8 cellular contexts compared by ENCODE assay signal in the genomic region with DNA sequence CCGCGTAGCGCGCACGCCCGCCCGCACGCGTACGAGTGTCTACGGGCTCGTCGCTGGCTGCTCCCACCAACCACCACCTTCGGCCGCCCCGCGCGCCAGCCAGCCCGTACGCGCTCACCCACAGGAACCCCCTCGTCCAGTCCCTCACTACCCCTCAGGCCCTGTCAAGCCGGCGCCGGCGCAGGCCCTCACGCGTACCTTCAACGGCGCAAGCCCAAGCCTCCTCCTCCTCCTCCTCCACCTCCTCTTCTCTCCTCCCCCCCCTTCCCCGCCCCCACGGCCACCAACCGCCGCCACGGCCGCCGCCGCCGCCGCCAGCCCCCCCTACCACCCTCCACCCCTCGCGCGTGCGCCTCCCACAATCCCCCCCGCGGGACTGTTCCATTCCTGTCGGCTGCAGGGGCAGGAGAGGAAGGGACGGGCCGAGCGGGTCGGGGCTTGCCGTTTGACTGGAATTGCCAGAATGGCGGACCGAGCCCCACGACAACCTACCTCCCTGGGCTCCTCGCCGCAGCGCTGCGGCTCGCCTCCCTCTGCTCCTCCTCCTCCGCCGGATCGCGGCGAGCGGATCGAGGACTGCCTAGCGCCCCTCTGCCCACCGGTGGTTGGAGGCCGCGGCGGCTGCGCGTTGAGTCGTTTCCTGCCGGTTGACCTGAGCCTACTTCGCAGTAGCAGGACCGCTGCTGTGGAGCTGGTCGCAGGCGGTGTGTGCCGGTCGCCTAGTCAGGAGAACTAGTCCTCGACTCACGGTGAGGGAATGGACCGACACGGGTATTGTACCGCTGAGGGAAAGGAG. TPM values are rescaled to one million over a fixed set of nuclear protein-coding genes. Genes with fewer than 3 reads are reported as not detected.
DNase-seq lines count a peak whose midpoint lies in the region; ATAC-seq and TF ChIP-seq lines count a peak whose summit lies in the region.

A gene with protein sequence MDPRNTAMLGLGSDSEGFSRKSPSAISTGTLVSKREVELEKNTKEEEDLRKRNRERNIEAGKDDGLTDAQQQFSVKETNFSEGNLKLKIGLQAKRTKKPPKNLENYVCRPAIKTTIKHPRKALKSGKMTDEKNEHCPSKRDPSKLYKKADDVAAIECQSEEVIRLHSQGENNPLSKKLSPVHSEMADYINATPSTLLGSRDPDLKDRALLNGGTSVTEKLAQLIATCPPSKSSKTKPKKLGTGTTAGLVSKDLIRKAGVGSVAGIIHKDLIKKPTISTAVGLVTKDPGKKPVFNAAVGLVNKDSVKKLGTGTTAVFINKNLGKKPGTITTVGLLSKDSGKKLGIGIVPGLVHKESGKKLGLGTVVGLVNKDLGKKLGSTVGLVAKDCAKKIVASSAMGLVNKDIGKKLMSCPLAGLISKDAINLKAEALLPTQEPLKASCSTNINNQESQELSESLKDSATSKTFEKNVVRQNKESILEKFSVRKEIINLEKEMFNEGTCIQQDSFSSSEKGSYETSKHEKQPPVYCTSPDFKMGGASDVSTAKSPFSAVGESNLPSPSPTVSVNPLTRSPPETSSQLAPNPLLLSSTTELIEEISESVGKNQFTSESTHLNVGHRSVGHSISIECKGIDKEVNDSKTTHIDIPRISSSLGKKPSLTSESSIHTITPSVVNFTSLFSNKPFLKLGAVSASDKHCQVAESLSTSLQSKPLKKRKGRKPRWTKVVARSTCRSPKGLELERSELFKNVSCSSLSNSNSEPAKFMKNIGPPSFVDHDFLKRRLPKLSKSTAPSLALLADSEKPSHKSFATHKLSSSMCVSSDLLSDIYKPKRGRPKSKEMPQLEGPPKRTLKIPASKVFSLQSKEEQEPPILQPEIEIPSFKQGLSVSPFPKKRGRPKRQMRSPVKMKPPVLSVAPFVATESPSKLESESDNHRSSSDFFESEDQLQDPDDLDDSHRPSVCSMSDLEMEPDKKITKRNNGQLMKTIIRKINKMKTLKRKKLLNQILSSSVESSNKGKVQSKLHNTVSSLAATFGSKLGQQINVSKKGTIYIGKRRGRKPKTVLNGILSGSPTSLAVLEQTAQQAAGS (N-terminal part only) (minus strand): TSS at position 223 of the 796 bp plus-strand sequence. CDS start 41,284 bp downstream, outside the sequence.

- ATAC-seq in GM19351 (IDR thresholded peaks at IDR 0.05; ENCODE audit: unreplicated experiment) (peak; percentile 75), HG03520 (IDR thresholded peaks at IDR 0.05; ENCODE audit: unreplicated experiment) (peak; percentile 67), left lobe of liver (peak; percentile 88)

- no peaks in the 10 kb centered on the region for H3K27me3 ChIP-seq in BJ (ENCODE audit: control insufficient read depth, insufficient read depth, low read length)

- CTCF ChIA-PET in BJ (lab: Yijun Ruan, JAX) = interaction anchor here (0.6 kb wide), 1 partner anchor 17 kb away, joined by 3 read pairs; no protein-coding TSS in a partner anchor

- peak within 1 kb of the TSS; percentile 78 for H3K4me3 ChIP-seq in BJ (ENCODE audit: low read depth, low read length)

- DNase-seq in BJ (ENCODE audit: low read depth) (peak; percentile 30), NCI-H748 (lab: John Stamatoyannopoulos, UW; ENCODE audit: unreplicated experiment) (peak; percentile 95), cortex of kidney (lab: John Stamatoyannopoulos, UW) (peak; percentile 77), left lobe of liver (ENCODE audit: low spot score) (peak; percentile 94)
- DNase-seq in activated CD4-positive, alpha-beta T cell treated with anti-CD3 and anti-CD28 coated beads, Interleukin-2, amount 50 U/mL, for 1 hour = peak; percentile 93
- peak; percentile 92 to 94 for DNase-seq in stimulated activated CD4-positive, alpha-beta T cell treated with anti-CD3 and anti-CD28 coated beads, Interleukin-2, amount 100 ng/mL, for 24 hours

- POLR2A ChIA-PET in BJ (lab: Charles Lee) = no interaction called here

- no peaks in the 10 kb centered on the region for H3K36me3 ChIP-seq in BJ (ENCODE audit: control insufficient read depth, insufficient read depth, low read length)

- TF ChIP-seq CTCF in BJ (IDR thresholded peaks at IDR 0.05; ENCODE audit: insufficient read depth, low read depth, low read length) = no peak

RNA-seq across cellular contexts. Expression of the gene that starts here (rescaled TPM):
- 20.9 and 22.2 TPM in 2 replicates for polyA plus RNA-seq in BJ (2011; rRNA removed)
- polyA minus RNA-seq in BJ (2011; rRNA and poly(A)+ RNA removed) = 32.2 and 46.8 TPM in 2 replicates
- total RNA-seq in left lobe of liver = 17.1 TPM

Comparison
In these comparisons a context has a peak if more than half of its experiments do, and no peak if none do; other contexts are left out.
1. Peak in every context shown above with its lines: DNase-seq, ATAC-seq and H3K4me3 ChIP-seq.
2. DNase-seq: peak in every context shown above with its lines; median percentile 95 in NCI-H748; 94 in left lobe of liver; 93 in activated CD4-positive, alpha-beta T cell treated with anti-CD3 and anti-CD28 coated beads, Interleukin-2, amount 50 U/mL, for 1 hour; 93 in stimulated activated CD4-positive, alpha-beta T cell treated with anti-CD3 and anti-CD28 coated beads, Interleukin-2, amount 100 ng/mL, for 24 hours; 77 in cortex of kidney; 30 in BJ.